In the genomic region with DNA sequence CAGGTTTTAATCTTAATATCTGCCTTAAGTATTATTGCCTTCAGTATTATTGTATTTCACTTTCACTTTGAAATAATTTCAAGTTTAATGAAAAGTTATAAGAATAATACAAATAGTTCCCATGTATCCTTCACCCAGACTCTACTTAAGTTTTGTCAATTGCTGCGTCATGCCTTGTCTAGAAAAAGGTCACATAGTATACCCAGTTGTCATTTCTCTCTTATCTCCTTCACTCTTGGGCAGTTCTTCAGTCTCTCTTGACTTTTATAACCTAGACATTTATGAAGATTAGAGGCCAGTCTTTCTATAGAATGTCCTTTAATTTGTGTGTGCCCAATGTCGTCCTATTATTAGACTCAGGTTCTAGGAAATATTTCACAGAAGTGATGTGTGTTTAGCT, we compare ENCODE assay signal across 23 cellular contexts.
"Had no signal": no experiment of that assay in that cellular context is flagged by ENCODE, and none has a peak within 500 bp of the region (broad histone marks: within the 10 kb centered on the region; RNA-seq: fewer than 3 reads in every experiment).

No MANE protein-coding gene starts in this region.

- ATAC-seq: HepG2, Panc1, PC-3, SK-N-SH treated with all-trans-retinoic acid at 6 μM for 48 hours had no signal

- H3K9ac ChIP-seq: KMS-11 had no signal

- H3K4me2 ChIP-seq: KMS-11 had no signal

- DNase-seq: IMR-90, Kasumi-1, NCI-H1092, NCI-H1105 treated with DMSO at 0.1 percent for 48 hours, NCI-H1417 treated with DMSO at 0.1 percent for 48 hours, NCI-H146, NCI-H1694 treated with DMSO at 0.1 percent for 48 hours, NCI-H1930, NCI-H2081, NCI-H2171, NCI-H226, NCI-H446, NCI-H510A, NCI-H524 treated with DMSO at 0.1 percent for 48 hours, NCI-H69, NCI-H774, PC-3, SHP77 had no signal

- H3K27ac ChIP-seq: KMS-11, RWPE1 had no signal

- FAIRE-seq: HepG2 had no signal
